In genomic region chr17:68205251-68205807, GRCh38 we compare ENCODE assay signal across 1 cellular context.
TF ChIP-seq lines count a peak whose summit lies in the region.

No MANE protein-coding gene starts in this region.

TF ChIP-seq in HepG2, 621 proteins besides CTCF, POLR2A, EP300 and RAD21 (continued from another document and continues in another):
- TF ChIP-seq ZNF407 (CRISPR knock-in tag; IDR thresholded peaks at IDR 0.05; ENCODE audit: not compliant biosample characterization) (peak; percentile 30), NR2F6 (IDR thresholded peaks at IDR 0.05) (no peak), NR2F6 (CRISPR knock-in tag; IDR thresholded peaks at IDR 0.05) (peak; percentile 57; the same call in 1 of the 2 replicates), ZZZ3 (CRISPR knock-in tag; IDR thresholded peaks at IDR 0.05; ENCODE audit: borderline replicate concordance) (no peak), CENPT (CRISPR knock-in tag; IDR thresholded peaks at IDR 0.05; ENCODE audit: low read depth) (0 out of 2 replicates have a peak, but pooled peaks have one; percentile 28), BCL6 (CRISPR knock-in tag; IDR thresholded peaks at IDR 0.05) (peak; percentile 64), ZBTB43 (CRISPR knock-in tag; conservative IDR thresholded peaks at IDR 0.05) (peak; percentile 70; the same call in 1 of the 2 replicates), KDM5B (CRISPR knock-in tag; IDR thresholded peaks at IDR 0.05; ENCODE audit: borderline replicate concordance) (peak; percentile 68; the same call in 1 of the 2 replicates), ARNT2 (CRISPR knock-in tag; IDR thresholded peaks at IDR 0.05; ENCODE audit: low read depth) (peak; percentile 93), CHD4 (IDR thresholded peaks at IDR 0.05; ENCODE audit: borderline replicate concordance, low read length) (no peak), ZSCAN21 (CRISPR knock-in tag; IDR thresholded peaks at IDR 0.05; ENCODE audit: borderline replicate concordance) (peak; percentile 81; the same call in 1 of the 2 replicates), ZNF501 (CRISPR knock-in tag; IDR thresholded peaks at IDR 0.05) (peak; percentile 83), ZNF792 (CRISPR knock-in tag; IDR thresholded peaks at IDR 0.05) (peak; percentile 74), IKZF5 (CRISPR knock-in tag; IDR thresholded peaks at IDR 0.05) (peak; percentile 76), ZNF138 (CRISPR knock-in tag; IDR thresholded peaks at IDR 0.05; ENCODE audit: low read depth) (peak; percentile 87; the same call in 1 of the 2 replicates), ZNF101 (CRISPR knock-in tag; IDR thresholded peaks at IDR 0.05; ENCODE audit: borderline replicate concordance, low read depth) (no peak), ZBTB46 (CRISPR knock-in tag; IDR thresholded peaks at IDR 0.05; ENCODE audit: borderline replicate concordance) (no peak), HNRNPUL1 (IDR thresholded peaks at IDR 0.05; ENCODE audit: low read depth, low read length) (no peak), ZNF335 (CRISPR knock-in tag; IDR thresholded peaks at IDR 0.05) (peak; percentile 39; the same call in 1 of the 2 replicates), KDM5A (IDR thresholded peaks at IDR 0.05; ENCODE audit: borderline replicate concordance, low read length) (no peak; the same call in 1 of the 2 replicates), ATF1 (CRISPR knock-in tag; IDR thresholded peaks at IDR 0.05) (no peak), IKZF4 (CRISPR knock-in tag; IDR thresholded peaks at IDR 0.05; ENCODE audit: borderline replicate concordance, low read depth, not compliant biosample characterization) (no peak), ZNF644 (CRISPR knock-in tag; IDR thresholded peaks at IDR 0.05; ENCODE audit: low read depth) (no peak), HOXA5 (CRISPR knock-in tag; IDR thresholded peaks at IDR 0.05) (peak; percentile 86), ZNF225 (CRISPR knock-in tag; IDR thresholded peaks at IDR 0.05) (no peak), ATF7-NPFF (CRISPR knock-in tag; IDR thresholded peaks at IDR 0.05; ENCODE audit: low read depth) (peak; percentile 55)
- TF ChIP-seq, protein P1, sequence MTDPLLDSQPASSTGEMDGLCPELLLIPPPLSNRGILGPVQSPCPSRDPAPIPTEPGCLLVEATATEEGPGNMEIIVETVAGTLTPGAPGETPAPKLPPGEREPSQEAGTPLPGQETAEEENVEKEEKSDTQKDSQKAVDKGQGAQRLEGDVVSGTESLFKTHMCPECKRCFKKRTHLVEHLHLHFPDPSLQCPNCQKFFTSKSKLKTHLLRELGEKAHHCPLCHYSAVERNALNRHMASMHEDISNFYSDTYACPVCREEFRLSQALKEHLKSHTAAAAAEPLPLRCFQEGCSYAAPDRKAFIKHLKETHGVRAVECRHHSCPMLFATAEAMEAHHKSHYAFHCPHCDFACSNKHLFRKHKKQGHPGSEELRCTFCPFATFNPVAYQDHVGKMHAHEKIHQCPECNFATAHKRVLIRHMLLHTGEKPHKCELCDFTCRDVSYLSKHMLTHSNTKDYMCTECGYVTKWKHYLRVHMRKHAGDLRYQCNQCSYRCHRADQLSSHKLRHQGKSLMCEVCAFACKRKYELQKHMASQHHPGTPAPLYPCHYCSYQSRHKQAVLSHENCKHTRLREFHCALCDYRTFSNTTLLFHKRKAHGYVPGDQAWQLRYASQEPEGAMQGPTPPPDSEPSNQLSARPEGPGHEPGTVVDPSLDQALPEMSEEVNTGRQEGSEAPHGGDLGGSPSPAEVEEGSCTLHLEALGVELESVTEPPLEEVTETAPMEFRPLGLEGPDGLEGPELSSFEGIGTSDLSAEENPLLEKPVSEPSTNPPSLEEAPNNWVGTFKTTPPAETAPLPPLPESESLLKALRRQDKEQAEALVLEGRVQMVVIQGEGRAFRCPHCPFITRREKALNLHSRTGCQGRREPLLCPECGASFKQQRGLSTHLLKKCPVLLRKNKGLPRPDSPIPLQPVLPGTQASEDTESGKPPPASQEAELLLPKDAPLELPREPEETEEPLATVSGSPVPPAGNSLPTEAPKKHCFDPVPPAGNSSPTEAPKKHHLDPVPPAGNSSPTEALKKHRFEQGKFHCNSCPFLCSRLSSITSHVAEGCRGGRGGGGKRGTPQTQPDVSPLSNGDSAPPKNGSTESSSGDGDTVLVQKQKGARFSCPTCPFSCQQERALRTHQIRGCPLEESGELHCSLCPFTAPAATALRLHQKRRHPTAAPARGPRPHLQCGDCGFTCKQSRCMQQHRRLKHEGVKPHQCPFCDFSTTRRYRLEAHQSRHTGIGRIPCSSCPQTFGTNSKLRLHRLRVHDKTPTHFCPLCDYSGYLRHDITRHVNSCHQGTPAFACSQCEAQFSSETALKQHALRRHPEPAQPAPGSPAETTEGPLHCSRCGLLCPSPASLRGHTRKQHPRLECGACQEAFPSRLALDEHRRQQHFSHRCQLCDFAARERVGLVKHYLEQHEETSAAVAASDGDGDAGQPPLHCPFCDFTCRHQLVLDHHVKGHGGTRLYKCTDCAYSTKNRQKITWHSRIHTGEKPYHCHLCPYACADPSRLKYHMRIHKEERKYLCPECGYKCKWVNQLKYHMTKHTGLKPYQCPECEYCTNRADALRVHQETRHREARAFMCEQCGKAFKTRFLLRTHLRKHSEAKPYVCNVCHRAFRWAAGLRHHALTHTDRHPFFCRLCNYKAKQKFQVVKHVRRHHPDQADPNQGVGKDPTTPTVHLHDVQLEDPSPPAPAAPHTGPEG (CRISPR knock-in tag; IDR thresholded peaks at IDR 0.05) = peak; percentile 87
- TF ChIP-seq, protein P2, sequence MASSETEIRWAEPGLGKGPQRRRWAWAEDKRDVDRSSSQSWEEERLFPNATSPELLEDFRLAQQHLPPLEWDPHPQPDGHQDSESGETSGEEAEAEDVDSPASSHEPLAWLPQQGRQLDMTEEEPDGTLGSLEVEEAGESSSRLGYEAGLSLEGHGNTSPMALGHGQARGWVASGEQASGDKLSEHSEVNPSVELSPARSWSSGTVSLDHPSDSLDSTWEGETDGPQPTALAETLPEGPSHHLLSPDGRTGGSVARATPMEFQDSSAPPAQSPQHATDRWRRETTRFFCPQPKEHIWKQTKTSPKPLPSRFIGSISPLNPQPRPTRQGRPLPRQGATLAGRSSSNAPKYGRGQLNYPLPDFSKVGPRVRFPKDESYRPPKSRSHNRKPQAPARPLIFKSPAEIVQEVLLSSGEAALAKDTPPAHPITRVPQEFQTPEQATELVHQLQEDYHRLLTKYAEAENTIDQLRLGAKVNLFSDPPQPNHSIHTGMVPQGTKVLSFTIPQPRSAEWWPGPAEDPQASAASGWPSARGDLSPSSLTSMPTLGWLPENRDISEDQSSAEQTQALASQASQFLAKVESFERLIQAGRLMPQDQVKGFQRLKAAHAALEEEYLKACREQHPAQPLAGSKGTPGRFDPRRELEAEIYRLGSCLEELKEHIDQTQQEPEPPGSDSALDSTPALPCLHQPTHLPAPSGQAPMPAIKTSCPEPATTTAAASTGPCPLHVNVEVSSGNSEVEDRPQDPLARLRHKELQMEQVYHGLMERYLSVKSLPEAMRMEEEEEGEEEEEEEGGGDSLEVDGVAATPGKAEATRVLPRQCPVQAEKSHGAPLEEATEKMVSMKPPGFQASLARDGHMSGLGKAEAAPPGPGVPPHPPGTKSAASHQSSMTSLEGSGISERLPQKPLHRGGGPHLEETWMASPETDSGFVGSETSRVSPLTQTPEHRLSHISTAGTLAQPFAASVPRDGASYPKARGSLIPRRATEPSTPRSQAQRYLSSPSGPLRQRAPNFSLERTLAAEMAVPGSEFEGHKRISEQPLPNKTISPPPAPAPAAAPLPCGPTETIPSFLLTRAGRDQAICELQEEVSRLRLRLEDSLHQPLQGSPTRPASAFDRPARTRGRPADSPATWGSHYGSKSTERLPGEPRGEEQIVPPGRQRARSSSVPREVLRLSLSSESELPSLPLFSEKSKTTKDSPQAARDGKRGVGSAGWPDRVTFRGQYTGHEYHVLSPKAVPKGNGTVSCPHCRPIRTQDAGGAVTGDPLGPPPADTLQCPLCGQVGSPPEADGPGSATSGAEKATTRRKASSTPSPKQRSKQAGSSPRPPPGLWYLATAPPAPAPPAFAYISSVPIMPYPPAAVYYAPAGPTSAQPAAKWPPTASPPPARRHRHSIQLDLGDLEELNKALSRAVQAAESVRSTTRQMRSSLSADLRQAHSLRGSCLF (CRISPR knock-in tag; IDR thresholded peaks at IDR 0.05; ENCODE audit: borderline replicate concordance) = no peak
- TF ChIP-seq, protein P3, sequence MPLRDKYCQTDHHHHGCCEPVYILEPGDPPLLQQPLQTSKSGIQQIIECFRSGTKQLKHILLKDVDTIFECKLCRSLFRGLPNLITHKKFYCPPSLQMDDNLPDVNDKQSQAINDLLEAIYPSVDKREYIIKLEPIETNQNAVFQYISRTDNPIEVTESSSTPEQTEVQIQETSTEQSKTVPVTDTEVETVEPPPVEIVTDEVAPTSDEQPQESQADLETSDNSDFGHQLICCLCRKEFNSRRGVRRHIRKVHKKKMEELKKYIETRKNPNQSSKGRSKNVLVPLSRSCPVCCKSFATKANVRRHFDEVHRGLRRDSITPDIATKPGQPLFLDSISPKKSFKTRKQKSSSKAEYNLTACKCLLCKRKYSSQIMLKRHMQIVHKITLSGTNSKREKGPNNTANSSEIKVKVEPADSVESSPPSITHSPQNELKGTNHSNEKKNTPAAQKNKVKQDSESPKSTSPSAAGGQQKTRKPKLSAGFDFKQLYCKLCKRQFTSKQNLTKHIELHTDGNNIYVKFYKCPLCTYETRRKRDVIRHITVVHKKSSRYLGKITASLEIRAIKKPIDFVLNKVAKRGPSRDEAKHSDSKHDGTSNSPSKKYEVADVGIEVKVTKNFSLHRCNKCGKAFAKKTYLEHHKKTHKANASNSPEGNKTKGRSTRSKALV (CRISPR knock-in tag; IDR thresholded peaks at IDR 0.05) = peak; percentile 99
